8 cellular contexts compared by ENCODE assay signal in genomic region chr1:75632350-75632949, GRCh38. TPM values are rescaled to one million over a fixed set of nuclear protein-coding genes. Genes with fewer than 3 reads are reported as not detected.
A peak's percentile ranks its signal among the peaks of the same experiment; 100 is the strongest.
DNase-seq lines count a peak whose midpoint lies in the region; ATAC-seq, FAIRE-seq and TF ChIP-seq lines count a peak whose summit lies in the region.

No MANE protein-coding gene starts in this region.

- H3K4me3 Mint-ChIP-seq in activated naive CD4-positive, alpha-beta T cell treated with anti-CD3 and anti-CD28 coated beads, Interleukin-2, amount 10 ng/mL, durations not matched to agents 7 days and 5 days = no peak overlapping the region

- DNase-seq in AML-193 (lab: John Stamatoyannopoulos, UW) = peak; percentile 13 to 18
- DNase-seq in epithelial cell of proximal tubule (ENCODE audit: low read depth) = no peak
- peak in 1 of 6 donors; percentile 17 for DNase-seq in pancreas
- DNase-seq in activated CD8-positive, alpha-beta memory T cell treated with anti-CD3 and anti-CD28 coated beads, Interleukin-2, amount 50 U/mL, for 4 hours = no peak
- DNase-seq in activated naive CD4-positive, alpha-beta T cell treated with anti-CD3 and anti-CD28 coated beads, Interleukin-2, amount 10 ng/mL, durations not matched to agents 7 days and 5 days = no peak

- no peak overlapping the region for H3K9ac ChIP-seq in OCI-LY3 (ENCODE audit: low read length)

- H3K4me3 ChIP-seq in OCI-LY3 (ENCODE audit: low read length) = no peak overlapping the region
- no peak overlapping the region for H3K4me3 ChIP-seq in epithelial cell of proximal tubule (ENCODE audit: low read depth, low read length)
- H3K4me3 ChIP-seq in pancreas = no peak overlapping the region

- FAIRE-seq in pancreas (lab: Jason Lieb, UNC) = no peak

- no peak overlapping the region for H3K4me2 ChIP-seq in OCI-LY3 (ENCODE audit: low read length)

- H3K4me1 ChIP-seq in OCI-LY3 (ENCODE audit: low read length) (no peaks in the 10 kb centered on the region), pancreas (no peaks in the 10 kb centered on the region)

- peaks cover 4% of the 10 kb centered on the region for H3K27me3 Mint-ChIP-seq in activated naive CD4-positive, alpha-beta T cell treated with anti-CD3 and anti-CD28 coated beads, Interleukin-2, amount 10 ng/mL, durations not matched to agents 7 days and 5 days

- H3K27ac ChIP-seq in OCI-LY3 (ENCODE audit: low read length) (no peak overlapping the region), pancreas (no peak overlapping the region)

- no peaks in the 10 kb centered on the region for H4K20me1 ChIP-seq in OCI-LY3 (ENCODE audit: insufficient read depth, low read length)

- CTCF ChIA-PET in activated naive CD4-positive, alpha-beta T cell treated with anti-CD3 and anti-CD28 coated beads, Interleukin-2, amount 10 ng/mL, durations not matched to agents 7 days and 5 days (lab: Charles Lee) = interaction anchor here (0.6 to 2.7 kb wide), 6 partner anchors 17 to 1422 kb away, joined by 3 to 11 read pairs (median 4); no protein-coding TSS in a partner anchor

- H3K27me3 ChIP-seq in OCI-LY3 (ENCODE audit: low read depth, low read length) = no peaks in the 10 kb centered on the region
- no peaks in the 10 kb centered on the region for H3K27me3 ChIP-seq in pancreas

- no peak overlapping the region for H2AFZ ChIP-seq in OCI-LY3 (ENCODE audit: low read depth, low read length)

- H3K36me3 Mint-ChIP-seq in activated naive CD4-positive, alpha-beta T cell treated with anti-CD3 and anti-CD28 coated beads, Interleukin-2, amount 10 ng/mL, durations not matched to agents 7 days and 5 days = no peaks in the 10 kb centered on the region

- intact Hi-C loops in pancreas (cut with DNase I) = no loop called here

- no peaks in the 10 kb centered on the region for H3K4me1 Mint-ChIP-seq in activated naive CD4-positive, alpha-beta T cell treated with anti-CD3 and anti-CD28 coated beads, Interleukin-2, amount 10 ng/mL, durations not matched to agents 7 days and 5 days

- no peaks in the 10 kb centered on the region for H3K9me3 Mint-ChIP-seq in activated naive CD4-positive, alpha-beta T cell treated with anti-CD3 and anti-CD28 coated beads, Interleukin-2, amount 10 ng/mL, durations not matched to agents 7 days and 5 days

- no peaks in the 10 kb centered on the region for H3K36me3 ChIP-seq in OCI-LY3 (replicated peaks; ENCODE audit: low read depth, low read length)
- H3K36me3 ChIP-seq in pancreas = no peaks in the 10 kb centered on the region

- H3K9me3 ChIP-seq in OCI-LY3 (ENCODE audit: insufficient read depth, low read length) (no peaks in the 10 kb centered on the region), pancreas (no peaks in the 10 kb centered on the region)

- no peaks in the 10 kb centered on the region for H3K79me2 ChIP-seq in OCI-LY3 (ENCODE audit: low read length)

- H3K27ac Mint-ChIP-seq in activated naive CD4-positive, alpha-beta T cell treated with anti-CD3 and anti-CD28 coated beads, Interleukin-2, amount 10 ng/mL, durations not matched to agents 7 days and 5 days = no peak overlapping the region

- peak; percentile 62 for TF ChIP-seq CTCF in OCI-LY3 (IDR thresholded peaks at IDR 0.05; ENCODE audit: low read depth, low read length)
- TF ChIP-seq CTCF in epithelial cell of proximal tubule (conservative IDR thresholded peaks at IDR 0.05; ENCODE audit: low read depth, low read length) = peak; percentile 86
- TF ChIP-seq CTCF in pancreas (IDR thresholded peaks at IDR 0.05) = peak; percentile 48 to 59 (median 52)

- WGBS in pancreas, 2 donors = 34 to 41% methylated on average over 2 of the region's 2 CpGs

- ATAC-seq in GM18508 (IDR thresholded peaks at IDR 0.05; ENCODE audit: insufficient read depth, unreplicated experiment) = peak; percentile 81
- ATAC-seq in HG03103 (IDR thresholded peaks at IDR 0.05; ENCODE audit: low read depth, unreplicated experiment) = peak; percentile 93
- ATAC-seq in pancreas = peak; percentile 70 to 89 (median 88)

RNA-seq across cellular contexts. Expression of gene SLC44A5, which starts 21.5 kb away (rescaled TPM):
- 0.07 and 1.8 TPM in 2 replicates for total RNA-seq in epithelial cell of proximal tubule
- total RNA-seq in pancreas = 1 to 10 TPM in 4 of 6 donors, under 1 TPM in 2; 0.16 to 3.4 (median 1.3) TPM
- polyA plus RNA-seq in pancreas = 1 to 10 TPM in 1 of 2 donors, under 1 TPM in 1; 0.65 to 1.2 TPM

Comparison
In these comparisons a context has a peak if more than half of its experiments do, and no peak if none do; other contexts are left out.
1. DNase-seq: peak in AML-193 (2 of 2); none in epithelial cell of proximal tubule (single experiment), activated CD8-positive, alpha-beta memory T cell treated with anti-CD3 and anti-CD28 coated beads, Interleukin-2, amount 50 U/mL, for 4 hours (single experiment) and activated naive CD4-positive, alpha-beta T cell treated with anti-CD3 and anti-CD28 coated beads, Interleukin-2, amount 10 ng/mL, durations not matched to agents 7 days and 5 days (single experiment).
2. Peak in every context shown above with its lines, with median percentiles within 50 percentile points of each other: ATAC-seq and CTCF ChIP-seq.